14 cellular contexts compared by ENCODE assay signal in the genomic region with DNA sequence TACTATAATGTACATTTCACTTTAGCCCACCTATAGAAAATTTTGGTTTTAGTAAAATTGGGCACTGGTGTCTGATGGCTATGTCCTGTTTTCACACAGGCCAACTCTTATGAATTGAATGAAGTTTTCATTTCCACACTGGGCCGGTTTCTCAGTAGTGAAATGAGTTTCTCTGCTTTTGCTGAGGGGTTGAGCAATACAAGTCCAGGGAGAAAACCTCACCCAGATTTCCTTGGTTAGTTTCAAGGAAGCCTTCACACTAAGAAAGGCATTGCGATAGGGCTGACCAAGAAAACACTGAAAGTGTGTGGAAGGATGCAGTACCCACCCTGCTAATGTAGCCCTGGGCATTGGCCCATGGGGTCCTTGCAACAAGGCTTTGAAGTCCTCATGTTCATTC.
A peak's percentile ranks its signal among the peaks of the same experiment; 100 is the strongest.
DNase-seq lines count a peak whose midpoint lies in the region; ATAC-seq lines count a peak whose summit lies in the region.
"Had no signal": no experiment of that assay in that cellular context is flagged by ENCODE, and none has a peak within 500 bp of the region (broad histone marks: within the 10 kb centered on the region; RNA-seq: fewer than 3 reads in every experiment).

No MANE protein-coding gene starts in this region.

- H3K27ac Mint-ChIP-seq in activated CD4-positive, alpha-beta T cell treated with anti-CD3 and anti-CD28 coated beads for 36 hours, result no peak overlapping the region

- POLR2A ChIA-PET in activated CD4-positive, alpha-beta T cell treated with anti-CD3 and anti-CD28 coated beads for 36 hours (lab: Charles Lee), result no interaction called here

- intact Hi-C loops in head of caudate nucleus (cut with DNase I), result no loop called here
- intact Hi-C loops in activated CD4-positive, alpha-beta T cell treated with anti-CD3 and anti-CD28 coated beads for 36 hours (cut with DNase I, micrococcal nuclease), result loop anchor here in 1 of 2 experiments (10.0 kb wide), 1 partner anchor 484 kb away; no protein-coding TSS in a partner anchor

- peaks cover 49% of the 10 kb centered on the region for H3K4me1 Mint-ChIP-seq in activated CD4-positive, alpha-beta T cell treated with anti-CD3 and anti-CD28 coated beads for 36 hours
- H3K4me1 Mint-ChIP-seq: neural crest cell had no signal

- CTCF ChIA-PET in activated CD4-positive, alpha-beta T cell treated with anti-CD3 and anti-CD28 coated beads for 36 hours (lab: Charles Lee), result no interaction called here

- H3K4me3 Mint-ChIP-seq in activated CD4-positive, alpha-beta T cell treated with anti-CD3 and anti-CD28 coated beads for 36 hours, result no peak overlapping the region
- H3K4me3 Mint-ChIP-seq: neural crest cell had no signal

- DNase-seq in NCI-H1930 (lab: John Stamatoyannopoulos, UW) (no peak), head of caudate nucleus (no peak)
- DNase-seq in activated CD4-positive, alpha-beta T cell treated with anti-CD3 and anti-CD28 coated beads for 36 hours, result no peak
- DNase-seq: activated CD8-positive, alpha-beta memory T cell treated with anti-CD3 and anti-CD28 coated beads for 24 hours; effector memory CD4-positive, alpha-beta T cell; left cardiac atrium had no signal

- peaks cover 2% of the 10 kb centered on the region for H3K36me3 Mint-ChIP-seq in activated CD4-positive, alpha-beta T cell treated with anti-CD3 and anti-CD28 coated beads for 36 hours (ENCODE audit: low read depth)

- H3K9me3 Mint-ChIP-seq in activated CD4-positive, alpha-beta T cell treated with anti-CD3 and anti-CD28 coated beads for 36 hours (ENCODE audit: low read depth), result no peaks in the 10 kb centered on the region

- ATAC-seq in GM18499 (IDR thresholded peaks at IDR 0.05; ENCODE audit: insufficient read depth, unreplicated experiment) (peak; percentile 44), GM19351 (IDR thresholded peaks at IDR 0.05; ENCODE audit: unreplicated experiment) (peak; percentile 70), HG02642 (IDR thresholded peaks at IDR 0.05; ENCODE audit: poor library complexity, unreplicated experiment) (peak; percentile 67), HG03439 (IDR thresholded peaks at IDR 0.05; ENCODE audit: unreplicated experiment) (peak; percentile 41), GM19328 (IDR thresholded peaks at IDR 0.05; ENCODE audit: unreplicated experiment) (no peak)
- ATAC-seq in activated CD4-positive, alpha-beta T cell treated with anti-CD3 and anti-CD28 coated beads for 36 hours, result no peak
- ATAC-seq: gastroesophageal sphincter, K562, left cardiac atrium had no signal

- no peaks in the 10 kb centered on the region for H3K27me3 Mint-ChIP-seq in activated CD4-positive, alpha-beta T cell treated with anti-CD3 and anti-CD28 coated beads for 36 hours

Comparison
In these comparisons a context has a peak if more than half of its experiments do, and no peak if none do; other contexts are left out.
1. ATAC-seq: peak in GM18499 (single experiment), GM19351 (single experiment), HG02642 (single experiment) and HG03439 (single experiment); none in GM19328 (single experiment) and activated CD4-positive, alpha-beta T cell treated with anti-CD3 and anti-CD28 coated beads for 36 hours (single experiment).